Comparison of ENCODE assay signal across 8 cellular contexts in genomic region chr4:176902710-176903323, GRCh38.
DNase-seq lines count a peak whose midpoint lies in the region; ATAC-seq lines count a peak whose summit lies in the region.

No MANE protein-coding gene starts in this region.

- no peaks in the 10 kb centered on the region for H3K27me3 Mint-ChIP-seq in activated naive CD8-positive, alpha-beta T cell treated with anti-CD3 and anti-CD28 coated beads for 36 hours
- no peaks in the 10 kb centered on the region for H3K27me3 Mint-ChIP-seq in effector memory CD8-positive, alpha-beta T cell

- no peak overlapping the region for H3K4me3 Mint-ChIP-seq in activated naive CD8-positive, alpha-beta T cell treated with anti-CD3 and anti-CD28 coated beads for 36 hours
- H3K4me3 Mint-ChIP-seq in effector memory CD8-positive, alpha-beta T cell = no peak overlapping the region

- peaks cover 4% of the 10 kb centered on the region for H3K4me1 Mint-ChIP-seq in activated naive CD8-positive, alpha-beta T cell treated with anti-CD3 and anti-CD28 coated beads for 36 hours
- no peaks in the 10 kb centered on the region for H3K4me1 Mint-ChIP-seq in effector memory CD8-positive, alpha-beta T cell (ENCODE audit: low read depth in 2 of 2)

- H3K9me3 Mint-ChIP-seq in activated naive CD8-positive, alpha-beta T cell treated with anti-CD3 and anti-CD28 coated beads for 36 hours = peaks cover 4% of the 10 kb centered on the region
- H3K9me3 Mint-ChIP-seq in effector memory CD8-positive, alpha-beta T cell = no peaks in the 10 kb centered on the region

- ATAC-seq in GM19328 (IDR thresholded peaks at IDR 0.05; ENCODE audit: unreplicated experiment) (peak; percentile 71), HG03139 (IDR thresholded peaks at IDR 0.05; ENCODE audit: unreplicated experiment) (peak; percentile 98)
- ATAC-seq in effector memory CD8-positive, alpha-beta T cell (replicated peaks) = no peak

- H3K36me3 ChIP-seq in ACC112 (ENCODE audit: insufficient read depth, low read length) = no peaks in the 10 kb centered on the region

- no peak for DNase-seq in activated naive CD8-positive, alpha-beta T cell treated with anti-CD3 and anti-CD28 coated beads for 36 hours
- no peak for DNase-seq in cardiac septum (ENCODE audit: low spot score)
- no peak for DNase-seq in NCI-H1436 (lab: John Stamatoyannopoulos, UW)
- no peak for DNase-seq in stimulated activated naive CD4-positive, alpha-beta T cell (lab: John Stamatoyannopoulos, UW)
- DNase-seq in effector memory CD8-positive, alpha-beta T cell = no peak

- no peaks in the 10 kb centered on the region for H3K36me3 Mint-ChIP-seq in activated naive CD8-positive, alpha-beta T cell treated with anti-CD3 and anti-CD28 coated beads for 36 hours
- H3K36me3 Mint-ChIP-seq in effector memory CD8-positive, alpha-beta T cell (ENCODE audit: insufficient read depth) = no peaks in the 10 kb centered on the region

- H3K27ac ChIP-seq in ACC112 (ENCODE audit: low read depth, low read length) = peak overlapping the region; percentile 86

- peaks cover 20% of the 10 kb centered on the region for H3K4me1 ChIP-seq in ACC112 (ENCODE audit: control insufficient read depth, insufficient read depth, low read length, unreplicated experiment)

- intact Hi-C loops in cardiac septum (cut with DNase I) = no loop called here

- H3K79me2 ChIP-seq in ACC112 (ENCODE audit: control insufficient read depth, insufficient read depth, low read length, unreplicated experiment) = no peaks in the 10 kb centered on the region

- H3K4me3 ChIP-seq in ACC112 (ENCODE audit: low read depth, low read length) = peak overlapping the region; percentile 31

- H2AFZ ChIP-seq in ACC112 (ENCODE audit: low read length, unreplicated experiment) = peak overlapping the region; percentile 11

- H3K27ac Mint-ChIP-seq in activated naive CD8-positive, alpha-beta T cell treated with anti-CD3 and anti-CD28 coated beads for 36 hours = peak overlapping the region; percentile 74
- H3K27ac Mint-ChIP-seq in effector memory CD8-positive, alpha-beta T cell = no peak overlapping the region

- H3K27me3 ChIP-seq in ACC112 (ENCODE audit: insufficient read depth, low read length) = no peaks in the 10 kb centered on the region
